Comparison of ENCODE assay signal across 2 cellular contexts in the genomic region with DNA sequence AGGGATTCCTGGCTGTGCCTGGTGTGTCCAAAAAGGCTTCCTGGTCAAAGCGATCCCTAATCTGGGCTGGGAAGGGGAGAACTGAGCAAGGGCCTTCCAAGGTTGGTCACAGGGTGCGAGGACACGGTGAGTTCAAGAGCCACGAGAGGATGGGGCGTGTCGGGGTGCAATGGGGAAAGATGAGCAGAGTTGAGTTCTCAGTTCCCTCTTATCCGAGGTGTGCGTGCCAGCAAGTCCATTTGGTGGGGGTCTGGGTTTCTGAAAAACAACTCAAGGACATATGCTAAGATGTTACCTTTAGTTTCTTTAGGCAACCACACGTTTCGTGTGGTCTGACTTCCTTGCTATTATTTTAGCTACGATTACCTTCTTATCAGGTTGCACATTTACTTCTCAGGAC.
TF ChIP-seq lines count a peak whose summit lies in the region.

No MANE protein-coding gene starts in this region.

TF ChIP-seq in H1, 55 proteins besides CTCF, POLR2A, EP300 and RAD21:
- TF ChIP-seq CHD2 (IDR thresholded peaks at IDR 0.05; ENCODE audit: low read length) (no peak), SP1 (IDR thresholded peaks at IDR 0.05; ENCODE audit: low read depth, low read length) (no peak), MAFK (IDR thresholded peaks at IDR 0.05; ENCODE audit: low read depth, low read length) (no peak), NRF1 (IDR thresholded peaks at IDR 0.05; ENCODE audit: low read depth, low read length) (no peak), EZH2 (IDR thresholded peaks at IDR 0.05; ENCODE audit: low read depth, low read length, severe bottlenecking) (no peak), TCF12 (IDR thresholded peaks at IDR 0.05; ENCODE audit: low read depth, low read length) (no peak), SP4 (IDR thresholded peaks at IDR 0.05; ENCODE audit: low read length) (no peak), SIX5 (IDR thresholded peaks at IDR 0.05; ENCODE audit: low read depth, low read length) (no peak), SP2 (IDR thresholded peaks at IDR 0.05; ENCODE audit: low read length) (no peak), CTBP2 (IDR thresholded peaks at IDR 0.05; ENCODE audit: borderline replicate concordance, insufficient read depth, insufficient read length, low read length) (no peak), RBBP5 (IDR thresholded peaks at IDR 0.05; ENCODE audit: borderline replicate concordance, low read depth, low read length) (no peak), CHD1 (IDR thresholded peaks at IDR 0.05; ENCODE audit: low read depth, low read length) (no peak), CREB1 (IDR thresholded peaks at IDR 0.05) (no peak), GABPA (IDR thresholded peaks at IDR 0.05; ENCODE audit: borderline replicate concordance, insufficient read depth, low read length) (no peak)
- TF ChIP-seq, protein P1, sequence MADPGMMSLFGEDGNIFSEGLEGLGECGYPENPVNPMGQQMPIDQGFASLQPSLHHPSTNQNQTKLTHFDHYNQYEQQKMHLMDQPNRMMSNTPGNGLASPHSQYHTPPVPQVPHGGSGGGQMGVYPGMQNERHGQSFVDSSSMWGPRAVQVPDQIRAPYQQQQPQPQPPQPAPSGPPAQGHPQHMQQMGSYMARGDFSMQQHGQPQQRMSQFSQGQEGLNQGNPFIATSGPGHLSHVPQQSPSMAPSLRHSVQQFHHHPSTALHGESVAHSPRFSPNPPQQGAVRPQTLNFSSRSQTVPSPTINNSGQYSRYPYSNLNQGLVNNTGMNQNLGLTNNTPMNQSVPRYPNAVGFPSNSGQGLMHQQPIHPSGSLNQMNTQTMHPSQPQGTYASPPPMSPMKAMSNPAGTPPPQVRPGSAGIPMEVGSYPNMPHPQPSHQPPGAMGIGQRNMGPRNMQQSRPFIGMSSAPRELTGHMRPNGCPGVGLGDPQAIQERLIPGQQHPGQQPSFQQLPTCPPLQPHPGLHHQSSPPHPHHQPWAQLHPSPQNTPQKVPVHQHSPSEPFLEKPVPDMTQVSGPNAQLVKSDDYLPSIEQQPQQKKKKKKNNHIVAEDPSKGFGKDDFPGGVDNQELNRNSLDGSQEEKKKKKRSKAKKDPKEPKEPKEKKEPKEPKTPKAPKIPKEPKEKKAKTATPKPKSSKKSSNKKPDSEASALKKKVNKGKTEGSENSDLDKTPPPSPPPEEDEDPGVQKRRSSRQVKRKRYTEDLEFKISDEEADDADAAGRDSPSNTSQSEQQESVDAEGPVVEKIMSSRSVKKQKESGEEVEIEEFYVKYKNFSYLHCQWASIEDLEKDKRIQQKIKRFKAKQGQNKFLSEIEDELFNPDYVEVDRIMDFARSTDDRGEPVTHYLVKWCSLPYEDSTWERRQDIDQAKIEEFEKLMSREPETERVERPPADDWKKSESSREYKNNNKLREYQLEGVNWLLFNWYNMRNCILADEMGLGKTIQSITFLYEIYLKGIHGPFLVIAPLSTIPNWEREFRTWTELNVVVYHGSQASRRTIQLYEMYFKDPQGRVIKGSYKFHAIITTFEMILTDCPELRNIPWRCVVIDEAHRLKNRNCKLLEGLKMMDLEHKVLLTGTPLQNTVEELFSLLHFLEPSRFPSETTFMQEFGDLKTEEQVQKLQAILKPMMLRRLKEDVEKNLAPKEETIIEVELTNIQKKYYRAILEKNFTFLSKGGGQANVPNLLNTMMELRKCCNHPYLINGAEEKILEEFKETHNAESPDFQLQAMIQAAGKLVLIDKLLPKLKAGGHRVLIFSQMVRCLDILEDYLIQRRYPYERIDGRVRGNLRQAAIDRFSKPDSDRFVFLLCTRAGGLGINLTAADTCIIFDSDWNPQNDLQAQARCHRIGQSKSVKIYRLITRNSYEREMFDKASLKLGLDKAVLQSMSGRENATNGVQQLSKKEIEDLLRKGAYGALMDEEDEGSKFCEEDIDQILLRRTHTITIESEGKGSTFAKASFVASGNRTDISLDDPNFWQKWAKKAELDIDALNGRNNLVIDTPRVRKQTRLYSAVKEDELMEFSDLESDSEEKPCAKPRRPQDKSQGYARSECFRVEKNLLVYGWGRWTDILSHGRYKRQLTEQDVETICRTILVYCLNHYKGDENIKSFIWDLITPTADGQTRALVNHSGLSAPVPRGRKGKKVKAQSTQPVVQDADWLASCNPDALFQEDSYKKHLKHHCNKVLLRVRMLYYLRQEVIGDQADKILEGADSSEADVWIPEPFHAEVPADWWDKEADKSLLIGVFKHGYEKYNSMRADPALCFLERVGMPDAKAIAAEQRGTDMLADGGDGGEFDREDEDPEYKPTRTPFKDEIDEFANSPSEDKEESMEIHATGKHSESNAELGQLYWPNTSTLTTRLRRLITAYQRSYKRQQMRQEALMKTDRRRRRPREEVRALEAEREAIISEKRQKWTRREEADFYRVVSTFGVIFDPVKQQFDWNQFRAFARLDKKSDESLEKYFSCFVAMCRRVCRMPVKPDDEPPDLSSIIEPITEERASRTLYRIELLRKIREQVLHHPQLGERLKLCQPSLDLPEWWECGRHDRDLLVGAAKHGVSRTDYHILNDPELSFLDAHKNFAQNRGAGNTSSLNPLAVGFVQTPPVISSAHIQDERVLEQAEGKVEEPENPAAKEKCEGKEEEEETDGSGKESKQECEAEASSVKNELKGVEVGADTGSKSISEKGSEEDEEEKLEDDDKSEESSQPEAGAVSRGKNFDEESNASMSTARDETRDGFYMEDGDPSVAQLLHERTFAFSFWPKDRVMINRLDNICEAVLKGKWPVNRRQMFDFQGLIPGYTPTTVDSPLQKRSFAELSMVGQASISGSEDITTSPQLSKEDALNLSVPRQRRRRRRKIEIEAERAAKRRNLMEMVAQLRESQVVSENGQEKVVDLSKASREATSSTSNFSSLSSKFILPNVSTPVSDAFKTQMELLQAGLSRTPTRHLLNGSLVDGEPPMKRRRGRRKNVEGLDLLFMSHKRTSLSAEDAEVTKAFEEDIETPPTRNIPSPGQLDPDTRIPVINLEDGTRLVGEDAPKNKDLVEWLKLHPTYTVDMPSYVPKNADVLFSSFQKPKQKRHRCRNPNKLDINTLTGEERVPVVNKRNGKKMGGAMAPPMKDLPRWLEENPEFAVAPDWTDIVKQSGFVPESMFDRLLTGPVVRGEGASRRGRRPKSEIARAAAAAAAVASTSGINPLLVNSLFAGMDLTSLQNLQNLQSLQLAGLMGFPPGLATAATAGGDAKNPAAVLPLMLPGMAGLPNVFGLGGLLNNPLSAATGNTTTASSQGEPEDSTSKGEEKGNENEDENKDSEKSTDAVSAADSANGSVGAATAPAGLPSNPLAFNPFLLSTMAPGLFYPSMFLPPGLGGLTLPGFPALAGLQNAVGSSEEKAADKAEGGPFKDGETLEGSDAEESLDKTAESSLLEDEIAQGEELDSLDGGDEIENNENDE (IDR thresholded peaks at IDR 0.05; ENCODE audit: insufficient replicate concordance, low read length): no peak
- TF ChIP-seq, protein P2, sequence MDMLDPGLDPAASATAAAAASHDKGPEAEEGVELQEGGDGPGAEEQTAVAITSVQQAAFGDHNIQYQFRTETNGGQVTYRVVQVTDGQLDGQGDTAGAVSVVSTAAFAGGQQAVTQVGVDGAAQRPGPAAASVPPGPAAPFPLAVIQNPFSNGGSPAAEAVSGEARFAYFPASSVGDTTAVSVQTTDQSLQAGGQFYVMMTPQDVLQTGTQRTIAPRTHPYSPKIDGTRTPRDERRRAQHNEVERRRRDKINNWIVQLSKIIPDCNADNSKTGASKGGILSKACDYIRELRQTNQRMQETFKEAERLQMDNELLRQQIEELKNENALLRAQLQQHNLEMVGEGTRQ (IDR thresholded peaks at IDR 0.05; ENCODE audit: low read length): no peak

TF ChIP-seq in HEK293T, 16 proteins besides CTCF, POLR2A, EP300 and RAD21:
- TF ChIP-seq BHLHE40 (IDR thresholded peaks at IDR 0.05; ENCODE audit: borderline replicate concordance): no peak
- TF ChIP-seq ARNT (IDR thresholded peaks at IDR 0.05): no peak
